Comparison of ENCODE assay signal across 8 cellular contexts in the genomic region with DNA sequence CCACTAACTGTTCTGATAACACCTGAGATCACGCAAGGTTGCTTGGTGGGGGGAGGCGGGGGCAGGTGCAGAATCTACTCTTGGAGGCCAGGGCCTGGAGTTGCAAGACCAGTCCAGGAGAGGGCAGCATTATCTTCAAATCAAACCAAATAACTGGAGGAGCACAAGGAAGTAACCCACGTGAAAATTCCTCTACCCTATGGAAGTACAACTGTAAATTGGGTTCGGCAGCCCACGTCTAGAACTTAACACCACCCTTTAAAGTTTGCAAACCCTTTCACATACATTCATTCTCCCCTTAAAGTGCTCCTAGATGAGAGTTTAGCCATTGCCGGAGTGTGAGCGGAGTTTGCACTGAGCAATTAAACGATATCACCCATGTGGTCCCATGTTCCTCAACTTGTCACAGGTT. TPM values are rescaled to one million over a fixed set of nuclear protein-coding genes. Genes with fewer than 3 reads are reported as not detected.
DNase-seq lines count a peak whose midpoint lies in the region; ATAC-seq, FAIRE-seq and TF ChIP-seq lines count a peak whose summit lies in the region.

No MANE protein-coding gene starts in this region.

- H3K27me3 ChIP-seq in HepG2 (ENCODE audit: control insufficient read depth in 1 of 2, insufficient read depth in 2 of 2, low read length in 2 of 2): peaks cover 0 to 11% of the 10 kb centered on the region in 2 experiments; a peak in 1 of 5 replicates

- no peak overlapping the region for H3K9ac ChIP-seq in HepG2 (ENCODE audit: insufficient read depth, low read depth, low read length)

- peak; percentile 84 to 85 for ATAC-seq in activated CD4-positive, CD25-positive, alpha-beta regulatory T cell treated with anti-CD3 and anti-CD28 coated beads, Interleukin-2, amount 50 U/mL, for 24 hours
- peak; percentile 94 for ATAC-seq in HepG2
- no peak for ATAC-seq in HG03378 (IDR thresholded peaks at IDR 0.05; ENCODE audit: unreplicated experiment)

- H3K4me2 ChIP-seq in HepG2 (ENCODE audit: low read depth, low read length): peak overlapping the region; percentile 70

- H3K9me3 ChIP-seq in HepG2 (ENCODE audit: low read length): no peaks in the 10 kb centered on the region

- no peak for TF ChIP-seq POLR2A in HepG2 (IDR thresholded peaks at IDR 0.05; ENCODE audit: insufficient read depth in 1 of 2, low read depth in 2 of 2, low read length in 2 of 2)

- TF ChIP-seq RAD21 in HepG2 (CRISPR knock-in tag; IDR thresholded peaks at IDR 0.05): peak; percentile 64

- peak; percentile 77 for TF ChIP-seq CTCF in HFF-Myc (IDR thresholded peaks at IDR 0.05; ENCODE audit: low read depth, low read length, missing control alignments)
- TF ChIP-seq CTCF in HepG2 (CRISPR knock-in tag; IDR thresholded peaks at IDR 0.05): peak; percentile 87

- peak; percentile 74 for DNase-seq in Caki2 (ENCODE audit: low read depth)
- DNase-seq in HFF-Myc (ENCODE audit: extremely low read depth, low read depth): peak; percentile 45
- peak; percentile 28 for DNase-seq in NCI-H226
- DNase-seq in cerebellum (ENCODE audit: low spot score): peak; percentile 47
- DNase-seq in HepG2 (ENCODE audit: low spot score): peak; percentile 76
- peak; percentile 53 for DNase-seq in stimulated activated CD4-positive, alpha-beta T cell treated with anti-CD3 and anti-CD28 coated beads, Interleukin-2, amount 100 ng/mL, for 4 hours (ENCODE audit: low read depth)

- H3K36me3 ChIP-seq in HepG2 (replicated peaks in 1 of 2; ENCODE audit: control insufficient read depth in 1 of 2, insufficient read depth in 2 of 2, low read length in 2 of 2): no peaks in the 10 kb centered on the region

- no peak overlapping the region for H3K4me3 ChIP-seq in HFF-Myc (replicated peaks; ENCODE audit: low read depth, low read length)
- H3K4me3 ChIP-seq in HepG2 (replicated peaks in 1 of 3; ENCODE audit: insufficient read depth in 1 of 3, low read depth in 2 of 3, low read length in 3 of 3): peak overlapping the region in 1 of 3 experiments; percentile 14; a peak in 1 of 6 replicates

- CTCF ChIA-PET in HepG2 (lab: Yijun Ruan, JAX; ENCODE audit: low intra/inter-chr PET ratio, low total read pairs): interaction anchor here (0.8 to 1.5 kb wide), 4 partner anchors 53 to 462 kb away, joined by 3 to 9 read pairs (median 4); a partner anchor contains a TSS

- 33% methylated on average over 8 of the region's 8 CpGs for WGBS in HepG2 (ENCODE audit: low lambda C conversion rate)

- peak; percentile 93 for FAIRE-seq in HepG2 (lab: Jason Lieb, UNC)

- POLR2A ChIA-PET in HepG2 (lab: Yijun Ruan, JAX): no interaction called here

- no peaks in the 10 kb centered on the region for H4K20me1 ChIP-seq in HepG2 (ENCODE audit: insufficient read depth, low read length)

- H3K4me1 ChIP-seq in HepG2 (ENCODE audit: insufficient read depth, low read length): peaks cover 15% of the 10 kb centered on the region

- no peak for TF ChIP-seq EP300 in HepG2 (IDR thresholded peaks at IDR 0.05; ENCODE audit: low read depth in 2 of 2, low read length in 2 of 2)
- TF ChIP-seq EP300 in HepG2 (CRISPR knock-in tag; IDR thresholded peaks at IDR 0.05; ENCODE audit: borderline replicate concordance): no peak

- H3K79me2 ChIP-seq in HepG2 (ENCODE audit: insufficient read depth, low read length): no peaks in the 10 kb centered on the region

- intact Hi-C loops in HepG2 (cut with micrococcal nuclease; ENCODE audit: unreplicated experiment): loop anchor here (5.0 to 10.0 kb wide), 3 partner anchors 71 to 208 kb away; a partner anchor contains a TSS

- in situ Hi-C loops in Caki2 (cut with HindIII; ENCODE audit: low pct_unique_long_range_greater_than_20kb, low sequenced_read_pairs) (no loop called here), HepG2 (cut with HindIII; ENCODE audit: extremely low pct_ligation_motif_present, low pct_unique_long_range_greater_than_20kb) (no loop called here)

- no peak overlapping the region for H3K27ac ChIP-seq in HepG2 (ENCODE audit: extremely low read length, insufficient read depth, low read length)

- no TSS peak for BruUV-seq in HepG2 (replicated peaks; lab: Mats Ljungman, UMichigan)

- H2AFZ ChIP-seq in HepG2 (ENCODE audit: low read length): peak overlapping the region; percentile 78

TF ChIP-seq in HepG2, 621 proteins besides CTCF, POLR2A, EP300 and RAD21 (continues in another document):
- TF ChIP-seq ZNF790 (CRISPR knock-in tag; IDR thresholded peaks at IDR 0.05; ENCODE audit: borderline replicate concordance): no peak
- TF ChIP-seq IKZF1 (IDR thresholded peaks at IDR 0.05): no peak
- TF ChIP-seq, protein P1, sequence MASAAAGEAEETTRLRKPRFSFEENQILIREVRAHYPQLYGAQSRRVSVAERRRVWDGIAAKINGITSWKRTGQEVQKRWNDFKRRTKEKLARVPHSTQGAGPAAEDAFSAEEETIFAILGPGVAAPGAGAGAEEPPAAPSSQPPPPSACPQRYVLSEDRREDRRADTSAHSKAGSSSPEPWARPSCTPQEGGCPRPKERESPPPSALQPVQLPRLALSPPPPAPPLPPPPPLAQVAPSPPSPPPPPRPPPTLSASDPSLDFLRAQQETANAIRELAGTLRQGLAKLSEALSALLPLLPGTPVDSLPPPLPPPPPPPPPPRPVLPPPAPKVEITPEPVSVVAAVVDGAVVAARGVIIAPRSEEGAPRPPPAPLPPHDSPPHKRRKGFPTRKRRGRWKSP (CRISPR knock-in tag; IDR thresholded peaks at IDR 0.05): no peak

RNA-seq across cellular contexts. Expression of a gene that starts 19.6 kb away (rescaled TPM):
- total RNA-seq in Caki2 (2014; rRNA removed; shearing (Covaris generic); ENCODE audit: low replicate concordance): not detected in 2 replicates
- total RNA-seq in cerebellum: not detected
- total RNA-seq in HepG2 (2016; rRNA removed; fragmentation: Illumina TruSeq; extraction: Trizol): not detected in 2 replicates
- not detected in 2 replicates for total RNA-seq in HepG2 (2016; cell fraction: cytosol; rRNA removed; fragmentation: Illumina TruSeq; extraction: Trizol; ENCODE audit: low read depth)
- total RNA-seq in HepG2 (2016; cell fraction: insoluble cytoplasmic fraction; rRNA removed; fragmentation: Illumina TruSeq; extraction: Trizol): not detected in 2 replicates
- total RNA-seq in HepG2 (2016; cell fraction: membrane; rRNA removed; fragmentation: Illumina TruSeq; extraction: Trizol): not detected in 2 replicates
- total RNA-seq in HepG2 (2016; cell fraction: nucleus; rRNA removed; fragmentation: Illumina TruSeq; extraction: Trizol): not detected in 2 replicates
- not detected in 2 replicates for polyA plus RNA-seq in HepG2 (2011; rRNA removed)
- polyA plus RNA-seq in HepG2 (2011; cell fraction: cytosol; rRNA removed): not detected in 2 replicates
- polyA plus RNA-seq in HepG2 (2011; cell fraction: nucleus; rRNA removed): not detected in 2 replicates
- not detected in 2 replicates for polyA plus RNA-seq in HepG2 (2012)
- not detected in 2 replicates for polyA plus RNA-seq in HepG2 (2016; cell fraction: cytosol; fragmentation: Illumina TruSeq; extraction: Trizol; ENCODE audit: low read depth)
- not detected in 2 replicates for polyA plus RNA-seq in HepG2 (2016; cell fraction: insoluble cytoplasmic fraction; fragmentation: Illumina TruSeq; extraction: Trizol; ENCODE audit: low read depth)
- not detected in 2 replicates for polyA plus RNA-seq in HepG2 (2016; cell fraction: membrane; fragmentation: Illumina TruSeq; extraction: Trizol; ENCODE audit: low read depth)
- polyA plus RNA-seq in HepG2 (2016; cell fraction: nucleus; fragmentation: Illumina TruSeq; extraction: Trizol; ENCODE audit: insufficient read depth, low read depth): not detected in 2 replicates
- polyA minus RNA-seq in HepG2 (2011; rRNA and poly(A)+ RNA removed; ENCODE audit: low replicate concordance): not detected in 2 replicates
- not detected in 2 replicates for polyA minus RNA-seq in HepG2 (2011; cell fraction: cytosol; rRNA and poly(A)+ RNA removed)
- not detected in 2 replicates for polyA minus RNA-seq in HepG2 (2011; cell fraction: nucleus; rRNA and poly(A)+ RNA removed)

RNA-seq across cellular contexts. Expression of a gene that starts 30.6 kb away (rescaled TPM):
- 470 and 533 TPM in 2 replicates for total RNA-seq in Caki2 (2014; rRNA removed; shearing (Covaris generic); ENCODE audit: low replicate concordance)
- 103 TPM for total RNA-seq in cerebellum
- total RNA-seq in HepG2 (2016; rRNA removed; fragmentation: Illumina TruSeq; extraction: Trizol): 168 and 201 TPM in 2 replicates
- total RNA-seq in HepG2 (2016; cell fraction: cytosol; rRNA removed; fragmentation: Illumina TruSeq; extraction: Trizol; ENCODE audit: low read depth): 312 and 330 TPM in 2 replicates
- 163 and 189 TPM in 2 replicates for total RNA-seq in HepG2 (2016; cell fraction: insoluble cytoplasmic fraction; rRNA removed; fragmentation: Illumina TruSeq; extraction: Trizol)
- 389 and 391 TPM in 2 replicates for total RNA-seq in HepG2 (2016; cell fraction: membrane; rRNA removed; fragmentation: Illumina TruSeq; extraction: Trizol)
- 103 and 109 TPM in 2 replicates for total RNA-seq in HepG2 (2016; cell fraction: nucleus; rRNA removed; fragmentation: Illumina TruSeq; extraction: Trizol)
- 257 and 303 TPM in 2 replicates for polyA plus RNA-seq in HepG2 (2011; rRNA removed)
- 184 and 199 TPM in 2 replicates for polyA plus RNA-seq in HepG2 (2011; cell fraction: cytosol; rRNA removed)
- 103 and 125 TPM in 2 replicates for polyA plus RNA-seq in HepG2 (2011; cell fraction: nucleus; rRNA removed)
- 165 and 176 TPM in 2 replicates for polyA plus RNA-seq in HepG2 (2012)
- polyA plus RNA-seq in HepG2 (2016; cell fraction: cytosol; fragmentation: Illumina TruSeq; extraction: Trizol; ENCODE audit: low read depth): 614 and 653 TPM in 2 replicates
- 342 and 343 TPM in 2 replicates for polyA plus RNA-seq in HepG2 (2016; cell fraction: insoluble cytoplasmic fraction; fragmentation: Illumina TruSeq; extraction: Trizol; ENCODE audit: low read depth)
- 586 and 613 TPM in 2 replicates for polyA plus RNA-seq in HepG2 (2016; cell fraction: membrane; fragmentation: Illumina TruSeq; extraction: Trizol; ENCODE audit: low read depth)
- polyA plus RNA-seq in HepG2 (2016; cell fraction: nucleus; fragmentation: Illumina TruSeq; extraction: Trizol; ENCODE audit: insufficient read depth, low read depth): 218 and 223 TPM in 2 replicates
- polyA minus RNA-seq in HepG2 (2011; rRNA and poly(A)+ RNA removed; ENCODE audit: low replicate concordance): 153 and 196 TPM in 2 replicates
- polyA minus RNA-seq in HepG2 (2011; cell fraction: cytosol; rRNA and poly(A)+ RNA removed): 74.9 and 88.0 TPM in 2 replicates
- polyA minus RNA-seq in HepG2 (2011; cell fraction: nucleus; rRNA and poly(A)+ RNA removed): 166 and 173 TPM in 2 replicates
